Comparison of ENCODE assay signal across 8 cellular contexts in the genomic region with DNA sequence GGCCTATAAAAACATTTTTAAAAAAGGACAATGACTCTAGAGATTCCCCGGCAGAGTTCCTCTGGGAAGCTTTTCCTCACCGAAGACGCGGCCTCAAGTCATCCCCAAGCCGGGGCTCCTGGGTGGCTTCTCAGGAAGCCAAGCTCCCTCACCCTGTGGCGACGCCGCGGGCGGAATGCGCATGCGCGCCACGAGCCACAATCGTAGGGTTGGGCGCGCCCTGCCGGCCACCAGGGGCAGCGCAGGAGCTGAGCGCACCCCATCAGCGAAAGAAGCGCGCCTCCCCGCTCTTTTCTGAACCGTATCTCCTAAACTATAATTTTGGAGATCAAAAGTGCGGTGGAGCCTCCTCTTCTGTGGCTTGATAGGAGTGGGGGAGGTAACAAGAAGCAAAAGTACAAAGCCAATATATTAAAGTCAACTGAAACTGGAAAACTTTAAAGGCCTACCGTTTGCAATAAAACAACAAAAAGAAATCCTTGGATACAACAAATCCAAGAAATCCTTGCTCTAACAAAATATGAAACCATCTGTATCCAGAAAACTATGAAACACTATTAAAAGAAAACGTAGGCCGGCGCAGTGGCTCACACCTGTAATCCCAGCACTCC. TPM values are rescaled to one million over a fixed set of nuclear protein-coding genes. Genes with fewer than 3 reads are reported as not detected.
A peak's percentile ranks its signal among the peaks of the same experiment; 100 is the strongest.
DNase-seq lines count a peak whose midpoint lies in the region; ATAC-seq and TF ChIP-seq lines count a peak whose summit lies in the region.

No MANE protein-coding gene starts in this region.

- H3K4me3 Mint-ChIP-seq in CD4-positive, alpha-beta memory T cell = peak overlapping the region in 7 of 8 donors; percentile 50 to 77 (median 52)
- peak overlapping the region; percentile 18 for H3K4me3 Mint-ChIP-seq in T-helper 2 cell treated with Interferon-gamma antibody and Interleukin-4, amounts not matched to agents 5 μg/mL and 100 μg/mL, for 36 hours
- H3K4me3 Mint-ChIP-seq in immature natural killer cell = peak overlapping the region in 4 of 5 donors; percentile 24 to 61 (median 58)

- no peak overlapping the region for H3K27ac ChIP-seq in CD4-positive, alpha-beta memory T cell (ENCODE audit: low read depth, low read length)
- no peak overlapping the region for H3K27ac ChIP-seq in ascending aorta

- in situ Hi-C loops in ACHN (cut with HindIII; ENCODE audit: low pct_ligation_motif_present, low pct_unique_long_range_greater_than_20kb, low sequenced_read_pairs) = no loop called here

- intact Hi-C loops in CD4-positive, alpha-beta memory T cell (cut with micrococcal nuclease) = loop anchor here (1.0 kb wide), 4 partner anchors 18 to 137 kb away; a partner anchor contains a TSS
- intact Hi-C loops in ascending aorta (cut with DNase I) = loop anchor here (2.0 to 5.0 kb wide), 2 partner anchors 18 to 143 kb away; a partner anchor contains a TSS

- H3K36me3 Mint-ChIP-seq in CD4-positive, alpha-beta memory T cell = peaks cover 0 to 4% of the 10 kb centered on the region in 2 donors
- H3K36me3 Mint-ChIP-seq in T-helper 2 cell treated with Interferon-gamma antibody and Interleukin-4, amounts not matched to agents 5 μg/mL and 100 μg/mL, for 36 hours (ENCODE audit: low read depth) = no peaks in the 10 kb centered on the region
- H3K36me3 Mint-ChIP-seq in immature natural killer cell = no peaks in the 10 kb centered on the region

- peaks cover 0 to 2% of the 10 kb centered on the region in 2 donors for H3K27me3 Mint-ChIP-seq in CD4-positive, alpha-beta memory T cell
- peaks cover 13% of the 10 kb centered on the region for H3K27me3 Mint-ChIP-seq in T-helper 2 cell treated with Interferon-gamma antibody and Interleukin-4, amounts not matched to agents 5 μg/mL and 100 μg/mL, for 36 hours (ENCODE audit: low read depth)
- H3K27me3 Mint-ChIP-seq in immature natural killer cell (ENCODE audit: low read depth in 3 of 3) = peaks cover 17 to 26% (median 21%) of the 10 kb centered on the region in 3 donors

- no peak overlapping the region for H3K4me3 ChIP-seq in CD4-positive, alpha-beta memory T cell (ENCODE audit: low read length in 2 of 2)
- peak overlapping the region in 1 of 2 donors; percentile 12 for H3K4me3 ChIP-seq in ascending aorta

- CTCF ChIA-PET in CD4-positive, alpha-beta memory T cell (lab: Charles Lee; ENCODE audit: partially characterized antibody) = interaction anchor here (0.6 to 4.2 kb wide), 22 partner anchors 11 to 290 kb away, joined by 3 to 45 read pairs (median 4); a partner anchor contains a TSS

- peaks cover 0 to 5% (median 0%) of the 10 kb centered on the region in 8 donors for H3K9me3 Mint-ChIP-seq in CD4-positive, alpha-beta memory T cell
- H3K9me3 Mint-ChIP-seq in T-helper 2 cell treated with Interferon-gamma antibody and Interleukin-4, amounts not matched to agents 5 μg/mL and 100 μg/mL, for 36 hours = peaks cover 14% of the 10 kb centered on the region
- peaks cover 0 to 11% (median 2%) of the 10 kb centered on the region in 6 donors for H3K9me3 Mint-ChIP-seq in immature natural killer cell

- no peaks in the 10 kb centered on the region for H3K36me3 ChIP-seq in CD4-positive, alpha-beta memory T cell (ENCODE audit: insufficient read depth, low read length)
- no peaks in the 10 kb centered on the region for H3K36me3 ChIP-seq in ascending aorta

- DNase-seq in CD4-positive, alpha-beta memory T cell = peak; percentile 83 to 90 (median 89)
- peak; percentile 80 for DNase-seq in T-helper 2 cell treated with Interferon-gamma antibody and Interleukin-4, amounts not matched to agents 5 μg/mL and 100 μg/mL, for 36 hours (ENCODE audit: low spot score)
- DNase-seq in ascending aorta (ENCODE audit: low spot score in 2 of 2) = peak in 1 of 2 donors; percentile 90
- peak; percentile 77 to 86 (median 79) for DNase-seq in immature natural killer cell
- DNase-seq in stimulated activated CD4-positive, alpha-beta T cell treated with anti-CD3 and anti-CD28 coated beads, Interleukin-15, amount 100 ng/mL, for 48 hours (ENCODE audit: low read depth in 2 of 2) = peak; percentile 84 to 90
- DNase-seq in NCI-H1694 (lab: John Stamatoyannopoulos, UW) = no peak
- DNase-seq in ACHN = no peak

- H3K9me3 ChIP-seq in CD4-positive, alpha-beta memory T cell (ENCODE audit: control insufficient read depth in 1 of 2, low read length in 2 of 2) = no peaks in the 10 kb centered on the region
- H3K9me3 ChIP-seq in ascending aorta = peaks cover 0 to 15% of the 10 kb centered on the region in 2 donors

- POLR2A ChIA-PET in CD4-positive, alpha-beta memory T cell (lab: Charles Lee; ENCODE audit: partially characterized antibody) = interaction anchor here (0.7 to 1.8 kb wide), 9 partner anchors 12 to 142 kb away, joined by 3 to 18 read pairs (median 4); a partner anchor contains a TSS

- no peak for ATAC-seq in GM18873 (IDR thresholded peaks at IDR 0.05; ENCODE audit: low FRiP score, unreplicated experiment)

- no peaks in the 10 kb centered on the region for H3K27me3 ChIP-seq in CD4-positive, alpha-beta memory T cell (ENCODE audit: insufficient read depth, low read length)
- no peaks in the 10 kb centered on the region for H3K27me3 ChIP-seq in ascending aorta

- peak; percentile 73 to 84 (median 79) for TF ChIP-seq CTCF in ascending aorta (IDR thresholded peaks at IDR 0.05)

- H3K4me1 Mint-ChIP-seq in CD4-positive, alpha-beta memory T cell = peaks cover 3 to 28% (median 14%) of the 10 kb centered on the region in 4 donors
- peaks cover 4% of the 10 kb centered on the region for H3K4me1 Mint-ChIP-seq in T-helper 2 cell treated with Interferon-gamma antibody and Interleukin-4, amounts not matched to agents 5 μg/mL and 100 μg/mL, for 36 hours (ENCODE audit: low read depth)
- H3K4me1 Mint-ChIP-seq in immature natural killer cell = peaks cover 16 to 24% of the 10 kb centered on the region in 2 donors

- H3K27ac Mint-ChIP-seq in CD4-positive, alpha-beta memory T cell = peak overlapping the region in 6 of 7 donors; percentile 48 to 88 (median 72)
- no peak overlapping the region for H3K27ac Mint-ChIP-seq in T-helper 2 cell treated with Interferon-gamma antibody and Interleukin-4, amounts not matched to agents 5 μg/mL and 100 μg/mL, for 36 hours
- H3K27ac Mint-ChIP-seq in immature natural killer cell = peak overlapping the region in 2 of 6 donors; percentile 35 to 61

- H3K4me1 ChIP-seq in CD4-positive, alpha-beta memory T cell (ENCODE audit: insufficient read depth, low read length) = peaks cover 11% of the 10 kb centered on the region
- peaks cover 0 to 6% of the 10 kb centered on the region in 2 donors for H3K4me1 ChIP-seq in ascending aorta

RNA-seq across cellular contexts. Expression of a gene that starts 17.4 kb away (rescaled TPM):
- 10 to 100 TPM; 67.6 to 79.4 TPM for total RNA-seq in CD4-positive, alpha-beta memory T cell
- polyA plus RNA-seq in CD4-positive, alpha-beta memory T cell = 10 to 100 TPM; 31.6 to 33.6 TPM
- total RNA-seq in ascending aorta = 7.9 TPM
- polyA plus RNA-seq in immature natural killer cell = 10 to 100 TPM; 28.9 to 66.5 (median 31.5) TPM

RNA-seq across cellular contexts. Expression of a gene that starts 51.3 kb away (rescaled TPM):
- 10 to 100 TPM; 16.5 to 17.2 TPM for total RNA-seq in CD4-positive, alpha-beta memory T cell
- polyA plus RNA-seq in CD4-positive, alpha-beta memory T cell = 1 to 10 TPM in 1 of 2 donors, under 1 TPM in 1; 0.59 to 2.1 TPM
- total RNA-seq in ascending aorta = 1.3 TPM
- 1 to 10 TPM in 1 of 3 donors, under 1 TPM in 1, not detected in 1; 0.92 to 1.6 TPM for polyA plus RNA-seq in immature natural killer cell

Comparison
In these comparisons a context has a peak if more than half of its experiments do, and no peak if none do; other contexts are left out.
1. DNase-seq: peak in CD4-positive, alpha-beta memory T cell (5 of 5), T-helper 2 cell treated with Interferon-gamma antibody and Interleukin-4, amounts not matched to agents 5 μg/mL and 100 μg/mL, for 36 hours (single experiment), immature natural killer cell (3 of 3) and stimulated activated CD4-positive, alpha-beta T cell treated with anti-CD3 and anti-CD28 coated beads, Interleukin-15, amount 100 ng/mL, for 48 hours (2 of 2); none in NCI-H1694 (single experiment) and ACHN (single experiment).
2. Peak in every context shown above with its lines, with median percentiles within 50 percentile points of each other: H3K4me3 Mint-ChIP-seq.